15 cellular contexts compared by ENCODE assay signal in the genomic region with DNA sequence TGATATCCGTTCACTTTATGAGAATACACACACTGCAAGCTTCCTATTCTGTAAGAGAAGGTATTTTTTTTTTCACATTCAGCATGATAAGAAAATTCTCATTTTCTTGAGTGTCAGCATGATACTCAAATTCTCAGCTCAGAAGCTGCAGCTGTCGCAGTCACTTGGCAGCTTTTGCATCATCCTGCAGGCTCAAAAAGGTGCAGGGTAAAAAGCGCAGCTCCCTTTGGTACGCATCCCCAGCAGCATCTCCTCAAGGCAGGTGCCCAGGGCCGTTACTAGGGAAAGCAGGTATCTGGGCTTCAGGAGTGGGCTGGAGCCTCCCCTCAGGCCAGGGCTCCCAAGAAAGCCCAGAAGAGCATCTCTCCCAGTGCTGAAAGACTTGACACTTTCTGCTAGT. TPM values are rescaled to one million over a fixed set of nuclear protein-coding genes. Genes with fewer than 3 reads are reported as not detected.
DNase-seq lines count a peak whose midpoint lies in the region.
"Had no signal": no experiment of that assay in that cellular context is flagged by ENCODE, and none has a peak within 500 bp of the region (broad histone marks: within the 10 kb centered on the region; RNA-seq: fewer than 3 reads in every experiment).

No MANE protein-coding gene starts in this region.

- H3K4me2 ChIP-seq in BLaER1 treated with 17β-estradiol and CSF1 and Interleukin-3, amounts not matched to agents 10 nM and 100 nM = peak overlapping the region in 7 of 11 experiments; percentile 0 to 46 (median 20); a peak in 6 of 22 replicates
- H3K4me2 ChIP-seq: A549 had no signal

- H3K27ac ChIP-seq in BLaER1 treated with 17β-estradiol and CSF1 and Interleukin-3, amounts not matched to agents 10 nM and 100 nM = no peak overlapping the region
- H3K27ac ChIP-seq in caudate nucleus (ENCODE audit: low read depth, low read length) = peak overlapping the region; percentile 16
- H3K27ac ChIP-seq: 22Rv1, A549 had no signal

- H3K4me1 ChIP-seq in BLaER1 treated with 17β-estradiol and CSF1 and Interleukin-3, amounts not matched to agents 10 nM and 100 nM = peaks cover 14 to 24% (median 19%) of the 10 kb centered on the region in 10 experiments; a peak in 17 of 20 replicates

- no peaks in the 10 kb centered on the region for H3K9me3 ChIP-seq in BLaER1 treated with 17β-estradiol and CSF1 and Interleukin-3, amounts not matched to agents 10 nM and 100 nM (replicated peaks in 1 of 11)
- H3K9me3 ChIP-seq: A549 had no signal

- no peaks in the 10 kb centered on the region for H4K20me1 ChIP-seq in BLaER1 treated with 17β-estradiol and CSF1 and Interleukin-3, amounts not matched to agents 10 nM and 100 nM

- no peak overlapping the region for H3K4me3 ChIP-seq in BLaER1 treated with 17β-estradiol and CSF1 and Interleukin-3, amounts not matched to agents 10 nM and 100 nM
- H3K4me3 ChIP-seq: A549 had no signal

- H3K36me3 ChIP-seq in BLaER1 treated with 17β-estradiol and CSF1 and Interleukin-3, amounts not matched to agents 10 nM and 100 nM = no peaks in the 10 kb centered on the region

- no peak overlapping the region for H3K9ac ChIP-seq in BLaER1 treated with 17β-estradiol and CSF1 and Interleukin-3, amounts not matched to agents 10 nM and 100 nM

- H3K27me3 ChIP-seq in BLaER1 treated with 17β-estradiol and CSF1 and Interleukin-3, amounts not matched to agents 10 nM and 100 nM = no peaks in the 10 kb centered on the region

- DNase-seq in caudate nucleus (lab: John Stamatoyannopoulos, UW) (peak in 8 of 61 donors; percentile 12 to 40 (median 21)), myocyte (ENCODE audit: low read depth) (peak; percentile 32), LoVo (ENCODE audit: low spot score) (no peak), NCI-H2171 (lab: John Stamatoyannopoulos, UW) (no peak)
- DNase-seq: AML-193; C1 segment of cervical spinal cord; CD4-positive, alpha-beta memory T cell; CD4-positive, CD25-positive, alpha-beta regulatory T cell; CD8-positive, alpha-beta memory T cell; COR-L47; DMS79 treated with DMSO at 0.1 percent for 48 hours; GF-D8 had no signal

RNA-seq across cellular contexts. Expression of a gene that starts 22.3 kb away (rescaled TPM):
- total RNA-seq in myocyte = 8.3 and 8.7 TPM in 2 replicates
- 3.5 TPM for polyA plus RNA-seq in myocyte (2012)

RNA-seq across cellular contexts. Expression of a gene that starts 22.7 kb away (rescaled TPM):
- 102 and 107 TPM in 2 replicates for total RNA-seq in myocyte
- 28.4 TPM for polyA plus RNA-seq in myocyte (2012)
